In genomic region chr6:55293116-55293515, GRCh38 we compare ENCODE assay signal across 10 cellular contexts. TPM values are rescaled to one million over a fixed set of nuclear protein-coding genes. Genes with fewer than 3 reads are reported as not detected.
A peak's percentile ranks its signal among the peaks of the same experiment; 100 is the strongest.
DNase-seq lines count a peak whose midpoint lies in the region; ATAC-seq and TF ChIP-seq lines count a peak whose summit lies in the region.
"Had no signal": no experiment of that assay in that cellular context is flagged by ENCODE, and none has a peak within 500 bp of the region (broad histone marks: within the 10 kb centered on the region; RNA-seq: fewer than 3 reads in every experiment).

No MANE protein-coding gene starts in this region.

- H3K27ac Mint-ChIP-seq in activated CD8-positive, alpha-beta memory T cell treated with anti-CD3 and anti-CD28 coated beads, Interleukin-2, amount 10 ng/mL, durations not matched to agents 7 days and 5 days = no peak overlapping the region
- H3K27ac Mint-ChIP-seq: activated naive CD4-positive, alpha-beta T cell treated with anti-CD3 and anti-CD28 coated beads, Interleukin-2, amount 50 U/mL, for 24 hours had no signal

- CTCF ChIA-PET in activated CD8-positive, alpha-beta memory T cell treated with anti-CD3 and anti-CD28 coated beads, Interleukin-2, amount 10 ng/mL, durations not matched to agents 7 days and 5 days (lab: Charles Lee) = no interaction called here

- H3K36me3 Mint-ChIP-seq in activated CD8-positive, alpha-beta memory T cell treated with anti-CD3 and anti-CD28 coated beads, Interleukin-2, amount 10 ng/mL, durations not matched to agents 7 days and 5 days = no peaks in the 10 kb centered on the region
- H3K36me3 Mint-ChIP-seq: activated naive CD4-positive, alpha-beta T cell treated with anti-CD3 and anti-CD28 coated beads, Interleukin-2, amount 50 U/mL, for 24 hours had no signal

- no peak overlapping the region for H3K4me3 Mint-ChIP-seq in activated CD8-positive, alpha-beta memory T cell treated with anti-CD3 and anti-CD28 coated beads, Interleukin-2, amount 10 ng/mL, durations not matched to agents 7 days and 5 days
- H3K4me3 Mint-ChIP-seq: activated naive CD4-positive, alpha-beta T cell treated with anti-CD3 and anti-CD28 coated beads, Interleukin-2, amount 50 U/mL, for 24 hours had no signal

- ATAC-seq in activated CD8-positive, alpha-beta memory T cell treated with anti-CD3 and anti-CD28 coated beads, Interleukin-2, amount 10 ng/mL, durations not matched to agents 7 days and 5 days = no peak
- ATAC-seq in left lobe of liver = no peak
- ATAC-seq: heart right ventricle had no signal

- no peaks in the 10 kb centered on the region for H3K27me3 Mint-ChIP-seq in activated CD8-positive, alpha-beta memory T cell treated with anti-CD3 and anti-CD28 coated beads, Interleukin-2, amount 10 ng/mL, durations not matched to agents 7 days and 5 days
- H3K27me3 Mint-ChIP-seq: activated naive CD4-positive, alpha-beta T cell treated with anti-CD3 and anti-CD28 coated beads, Interleukin-2, amount 50 U/mL, for 24 hours had no signal

- DNase-seq in AG09309 (ENCODE audit: low read depth) (no peak), GM13977 (ENCODE audit: low spot score) (peak; percentile 10), RPMI8226 (peak; percentile 16), fibroblast of the conjunctiva (ENCODE audit: low read depth) (peak; percentile 10), left lobe of liver (ENCODE audit: low spot score) (no peak), activated gamma-delta T cell (lab: John Stamatoyannopoulos, UW) (no peak)
- DNase-seq in stimulated activated naive CD4-positive, alpha-beta T cell treated with Interleukin-2 at 50 U/mL for 16 hours (lab: John Stamatoyannopoulos, UW) = no peak
- no peak for DNase-seq in activated CD8-positive, alpha-beta memory T cell treated with anti-CD3 and anti-CD28 coated beads, Interleukin-2, amount 10 ng/mL, durations not matched to agents 7 days and 5 days
- DNase-seq: heart right ventricle had no signal

- peaks cover 3% of the 10 kb centered on the region for H3K9me3 Mint-ChIP-seq in activated CD8-positive, alpha-beta memory T cell treated with anti-CD3 and anti-CD28 coated beads, Interleukin-2, amount 10 ng/mL, durations not matched to agents 7 days and 5 days (ENCODE audit: low read depth)

- H3K4me1 Mint-ChIP-seq in activated CD8-positive, alpha-beta memory T cell treated with anti-CD3 and anti-CD28 coated beads, Interleukin-2, amount 10 ng/mL, durations not matched to agents 7 days and 5 days = no peaks in the 10 kb centered on the region
- H3K4me1 Mint-ChIP-seq: activated naive CD4-positive, alpha-beta T cell treated with anti-CD3 and anti-CD28 coated beads, Interleukin-2, amount 50 U/mL, for 24 hours had no signal

- in situ Hi-C loops in GM13977 (cut with MboI; ENCODE audit: low pct_unique_long_range_greater_than_20kb, low sequenced_read_pairs, unreplicated experiment) = no loop called here

- peak; percentile 37 for TF ChIP-seq CTCF in AG09309 (IDR thresholded peaks at IDR 0.05; ENCODE audit: control insufficient read depth, insufficient read depth, low read depth, low read length, missing control alignments)
- peak; percentile 43 for TF ChIP-seq CTCF in GM13977 (IDR thresholded peaks at IDR 0.05; ENCODE audit: extremely low read depth, insufficient read depth, missing control alignments)

- H3K4me3 ChIP-seq in AG09309 (ENCODE audit: control insufficient read depth, low read depth, low read length) = no peak overlapping the region
- H3K4me3 ChIP-seq: heart right ventricle had no signal

RNA-seq across cellular contexts. Expression of gene GFRAL, which starts 34.2 kb away (rescaled TPM):
- not detected for total RNA-seq in activated CD8-positive, alpha-beta memory T cell treated with anti-CD3 and anti-CD28 coated beads, Interleukin-2, amount 10 ng/mL, durations not matched to agents 7 days and 5 days
- total RNA-seq in left lobe of liver = not detected
- total RNA-seq: heart right ventricle had no signal

Comparison
In these comparisons a context has a peak if more than half of its experiments do, and no peak if none do; other contexts are left out.
1. DNase-seq: peak in GM13977 (single experiment), RPMI8226 (single experiment) and fibroblast of the conjunctiva (single experiment); none in AG09309 (single experiment), stimulated activated naive CD4-positive, alpha-beta T cell treated with Interleukin-2 at 50 U/mL for 16 hours (single experiment), activated CD8-positive, alpha-beta memory T cell treated with anti-CD3 and anti-CD28 coated beads, Interleukin-2, amount 10 ng/mL, durations not matched to agents 7 days and 5 days (single experiment), left lobe of liver (single experiment) and activated gamma-delta T cell (single experiment).